Comparison of ENCODE assay signal across 8 cellular contexts in the genomic region with DNA sequence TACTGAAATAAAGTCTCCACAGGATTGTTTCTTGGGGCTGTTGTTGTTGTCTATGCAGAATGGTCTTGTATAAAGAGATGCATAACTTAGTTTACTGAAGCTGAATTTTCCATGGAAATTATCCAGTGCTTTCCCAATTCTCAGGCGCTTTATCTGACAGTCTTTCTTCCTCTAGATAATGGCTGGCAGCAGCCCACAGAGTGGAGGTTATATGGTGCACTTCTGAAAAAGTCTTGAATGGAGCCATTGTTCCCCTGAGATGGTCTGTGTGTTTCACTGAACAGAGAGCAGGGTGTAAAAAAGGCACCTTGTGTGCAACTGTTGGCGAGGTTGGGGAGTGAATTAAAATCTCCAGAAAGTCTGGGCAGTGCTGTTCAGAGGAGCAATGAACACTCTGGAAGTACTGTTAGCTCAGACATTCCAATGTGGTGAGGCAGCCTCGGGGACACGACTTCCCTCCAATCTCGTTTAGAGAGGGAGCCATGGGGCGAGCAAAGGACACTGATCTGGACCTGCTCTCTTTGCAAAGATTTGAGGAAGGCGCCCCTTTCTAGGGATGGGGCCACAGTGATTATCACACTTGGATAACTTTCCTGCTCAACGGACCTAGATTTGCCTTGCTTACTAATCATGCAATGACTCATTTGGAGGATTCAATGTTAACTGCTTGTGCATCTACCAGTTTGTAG. TPM values are rescaled to one million over a fixed set of nuclear protein-coding genes. Genes with fewer than 3 reads are reported as not detected.
DNase-seq lines count a peak whose midpoint lies in the region; ATAC-seq and TF ChIP-seq lines count a peak whose summit lies in the region.

No MANE protein-coding gene starts in this region.

- no peak overlapping the region for H3K27ac Mint-ChIP-seq in Calu3 (ENCODE audit: unreplicated experiment)
- H3K27ac Mint-ChIP-seq in activated CD4-positive, alpha-beta memory T cell treated with anti-CD3 and anti-CD28 coated beads for 36 hours, result no peak overlapping the region

- BruUV-seq in Calu3 (replicated peaks; lab: Mats Ljungman, UMichigan), result no TSS peak

- intact Hi-C loops in Calu3 (cut with micrococcal nuclease; ENCODE audit: unreplicated experiment), result loop anchor here (5.0 kb wide), 1 partner anchor 51 kb away; no protein-coding TSS in a partner anchor
- intact Hi-C loops in activated CD4-positive, alpha-beta memory T cell treated with anti-CD3 and anti-CD28 coated beads for 36 hours (cut with micrococcal nuclease), result no loop called here

- no peak overlapping the region for H3K23ac ChIP-seq in trophoblast cell (ENCODE audit: low read length)

- H3K27ac ChIP-seq in trophoblast cell (ENCODE audit: low read depth, low read length), result no peak overlapping the region

- no peak overlapping the region for H2BK5ac ChIP-seq in trophoblast cell (ENCODE audit: low read depth, low read length, poor library complexity)

- H2AK5ac ChIP-seq in trophoblast cell (ENCODE audit: low read length), result no peak overlapping the region

- POLR2A ChIA-PET in activated CD4-positive, alpha-beta memory T cell treated with anti-CD3 and anti-CD28 coated beads for 36 hours (lab: Charles Lee), result no interaction called here

- H3K9me3 ChIP-seq in trophoblast cell (ENCODE audit: insufficient read depth, low read depth, low read length), result no peaks in the 10 kb centered on the region

- H3K27me3 Mint-ChIP-seq in Calu3 (ENCODE audit: unreplicated experiment), result peaks cover 51% of the 10 kb centered on the region
- peaks cover 49% of the 10 kb centered on the region for H3K27me3 Mint-ChIP-seq in activated CD4-positive, alpha-beta memory T cell treated with anti-CD3 and anti-CD28 coated beads for 36 hours

- peaks cover 8 to 10% of the 10 kb centered on the region in 2 experiments for H3K4me1 ChIP-seq in trophoblast cell (ENCODE audit: control insufficient read depth in 1 of 2, insufficient read depth in 2 of 2, low read length in 2 of 2)

- H3K4me3 Mint-ChIP-seq in Calu3 (ENCODE audit: low read depth, unreplicated experiment), result no peak overlapping the region
- H3K4me3 Mint-ChIP-seq in activated CD4-positive, alpha-beta memory T cell treated with anti-CD3 and anti-CD28 coated beads for 36 hours, result no peak overlapping the region

- no peak overlapping the region for H2BK120ac ChIP-seq in trophoblast cell (ENCODE audit: insufficient read depth, low read length, poor library complexity)

- H3K4me1 Mint-ChIP-seq in Calu3 (ENCODE audit: low read depth, unreplicated experiment), result peaks cover 37% of the 10 kb centered on the region
- H3K4me1 Mint-ChIP-seq in activated CD4-positive, alpha-beta memory T cell treated with anti-CD3 and anti-CD28 coated beads for 36 hours (ENCODE audit: low read depth), result peaks cover 4% of the 10 kb centered on the region

- TF ChIP-seq CTCF in Calu3 (IDR thresholded peaks at IDR 0.05; ENCODE audit: unreplicated experiment), result no peak

- H3K4ac ChIP-seq in trophoblast cell (ENCODE audit: low read depth, low read length), result no peak overlapping the region

- no peak overlapping the region for H2AFZ ChIP-seq in trophoblast cell (ENCODE audit: insufficient read depth, low read length, poor library complexity)

- no peaks in the 10 kb centered on the region for H3K79me1 ChIP-seq in trophoblast cell (ENCODE audit: low read length)

- no peaks in the 10 kb centered on the region for H3K36me3 ChIP-seq in trophoblast cell (ENCODE audit: control insufficient read depth in 1 of 2, insufficient read depth in 2 of 2, low read length in 2 of 2)

- no peak overlapping the region for H2BK12ac ChIP-seq in trophoblast cell (ENCODE audit: low read length)

- H3K9ac ChIP-seq in trophoblast cell (ENCODE audit: low read length), result no peak overlapping the region

- no peak overlapping the region for H3K18ac ChIP-seq in trophoblast cell (ENCODE audit: low read length)

- H3K4me3 ChIP-seq in trophoblast cell (ENCODE audit: low read depth, low read length), result no peak overlapping the region

- CTCF ChIA-PET in Calu3 (lab: Charles Lee), result interaction anchor here (0.7 to 0.8 kb wide), 3 partner anchors 10 to 75 kb away, joined by 3 to 4 read pairs (median 3); no protein-coding TSS in a partner anchor
- CTCF ChIA-PET in activated CD4-positive, alpha-beta memory T cell treated with anti-CD3 and anti-CD28 coated beads for 36 hours (lab: Charles Lee), result interaction anchor here (0.9 kb wide), 1 partner anchor 9 kb away, joined by 3 read pairs; no protein-coding TSS in a partner anchor

- no peak overlapping the region for H4K8ac ChIP-seq in trophoblast cell (ENCODE audit: low read depth, low read length)

- no peak overlapping the region for H4K12ac ChIP-seq in trophoblast cell (ENCODE audit: low read depth, low read length)

- WGBS in trophoblast cell (ENCODE audit: extremely low coverage, insufficient coverage, insufficient read length), result no CpG with 5 or more reads among the region's 8 CpGs

- no peak overlapping the region for H3K14ac ChIP-seq in trophoblast cell (ENCODE audit: low read length)

- H3K4me2 ChIP-seq in trophoblast cell (ENCODE audit: low read length), result peak overlapping the region; percentile 42

- peaks cover 4% of the 10 kb centered on the region for H3K36me3 Mint-ChIP-seq in Calu3 (ENCODE audit: insufficient read depth, unreplicated experiment)
- H3K36me3 Mint-ChIP-seq in activated CD4-positive, alpha-beta memory T cell treated with anti-CD3 and anti-CD28 coated beads for 36 hours, result no peaks in the 10 kb centered on the region

- no peaks in the 10 kb centered on the region for H3K9me3 Mint-ChIP-seq in Calu3 (ENCODE audit: low read depth, unreplicated experiment)
- no peaks in the 10 kb centered on the region for H3K9me3 Mint-ChIP-seq in activated CD4-positive, alpha-beta memory T cell treated with anti-CD3 and anti-CD28 coated beads for 36 hours

- no peaks in the 10 kb centered on the region for H3K79me2 ChIP-seq in trophoblast cell (ENCODE audit: control insufficient read depth, insufficient read depth, low read length, poor library complexity)

- ATAC-seq in SK-N-SH treated with all-trans-retinoic acid at 6 μM for 48 hours (peak; percentile 83), GM21526 (IDR thresholded peaks at IDR 0.05; ENCODE audit: low FRiP score, unreplicated experiment) (no peak)

- H4K91ac ChIP-seq in trophoblast cell (ENCODE audit: low read depth, low read length), result no peak overlapping the region

- peak; percentile 63 for DNase-seq in Calu3
- DNase-seq in glomerular visceral epithelial cell (ENCODE audit: extremely low spot score), result peak; percentile 86
- DNase-seq in trophoblast cell, result peak; percentile 54 to 69
- DNase-seq in activated CD4-positive, alpha-beta memory T cell treated with anti-CD3 and anti-CD28 coated beads for 36 hours, result no peak
- DNase-seq in COR-L47 (lab: John Stamatoyannopoulos, UW), result no peak
- DNase-seq in occipital lobe (lab: John Stamatoyannopoulos, UW), result no peak

- H3K27me3 ChIP-seq in trophoblast cell (ENCODE audit: insufficient read depth, low read length), result peaks cover 15% of the 10 kb centered on the region

TF ChIP-seq in SK-N-SH treated with all-trans-retinoic acid at 6 μM for 48 hours, 23 proteins besides CTCF, POLR2A, EP300 and RAD21:
- no peak for TF ChIP-seq OSR1 (CRISPR knock-in tag; IDR thresholded peaks at IDR 0.05)
- TF ChIP-seq TCF4 (CRISPR knock-in tag; IDR thresholded peaks at IDR 0.05; ENCODE audit: borderline replicate concordance), result no peak
- no peak for TF ChIP-seq ZFP3 (CRISPR knock-in tag; IDR thresholded peaks at IDR 0.05)
- TF ChIP-seq ZNF8 (CRISPR knock-in tag; IDR thresholded peaks at IDR 0.05), result no peak
- no peak for TF ChIP-seq ISL1 (CRISPR knock-in tag; IDR thresholded peaks at IDR 0.05)
- TF ChIP-seq CSDC2 (CRISPR knock-in tag; IDR thresholded peaks at IDR 0.05), result no peak
- no peak for TF ChIP-seq RARB (CRISPR knock-in tag; IDR thresholded peaks at IDR 0.05)
- TF ChIP-seq ZNF565 (CRISPR knock-in tag; conservative IDR thresholded peaks at IDR 0.05; ENCODE audit: low read depth), result no peak
- no peak for TF ChIP-seq ZNF70 (CRISPR knock-in tag; IDR thresholded peaks at IDR 0.05)
- TF ChIP-seq ARNTL (CRISPR knock-in tag; IDR thresholded peaks at IDR 0.05; ENCODE audit: borderline replicate concordance, low read depth), result no peak
- TF ChIP-seq POU6F1 (CRISPR knock-in tag; IDR thresholded peaks at IDR 0.05; ENCODE audit: borderline replicate concordance, low read depth), result no peak
- TF ChIP-seq SNAI2 (CRISPR knock-in tag; IDR thresholded peaks at IDR 0.05), result no peak
- TF ChIP-seq CREB5 (CRISPR knock-in tag; IDR thresholded peaks at IDR 0.05; ENCODE audit: low read depth), result no peak; the same call in 1 of the 2 replicates
- no peak for TF ChIP-seq ZFP30 (CRISPR knock-in tag; IDR thresholded peaks at IDR 0.05)
- no peak for TF ChIP-seq TOX (CRISPR knock-in tag; IDR thresholded peaks at IDR 0.05; ENCODE audit: borderline replicate concordance)
- TF ChIP-seq PPARA (CRISPR knock-in tag; IDR thresholded peaks at IDR 0.05; ENCODE audit: borderline replicate concordance), result no peak
- TF ChIP-seq ZC3H10 (CRISPR knock-in tag; IDR thresholded peaks at IDR 0.05), result no peak

RNA-seq across cellular contexts. Expression of gene PLCE1, which starts 2.0 kb away (rescaled TPM):
- 1.8 and 3.2 TPM in 2 replicates for total RNA-seq in Calu3 (2022)
- polyA plus RNA-seq in trophoblast cell (2013), result 0.43 and 0.47 TPM in 2 replicates
- under 1 TPM in 1 of 2 experiments, not detected in 1; 0.02 TPM for total RNA-seq in activated CD4-positive, alpha-beta memory T cell treated with anti-CD3 and anti-CD28 coated beads for 36 hours
- total RNA-seq in occipital lobe, result 10.1 TPM

Comparison
In these comparisons a context has a peak if more than half of its experiments do, and no peak if none do; other contexts are left out.
1. DNase-seq: peak in Calu3 (single experiment), glomerular visceral epithelial cell (single experiment) and trophoblast cell (2 of 2); none in activated CD4-positive, alpha-beta memory T cell treated with anti-CD3 and anti-CD28 coated beads for 36 hours (single experiment), COR-L47 (single experiment) and occipital lobe (single experiment).